Comparison of ENCODE assay signal across 11 cellular contexts in the genomic region with DNA sequence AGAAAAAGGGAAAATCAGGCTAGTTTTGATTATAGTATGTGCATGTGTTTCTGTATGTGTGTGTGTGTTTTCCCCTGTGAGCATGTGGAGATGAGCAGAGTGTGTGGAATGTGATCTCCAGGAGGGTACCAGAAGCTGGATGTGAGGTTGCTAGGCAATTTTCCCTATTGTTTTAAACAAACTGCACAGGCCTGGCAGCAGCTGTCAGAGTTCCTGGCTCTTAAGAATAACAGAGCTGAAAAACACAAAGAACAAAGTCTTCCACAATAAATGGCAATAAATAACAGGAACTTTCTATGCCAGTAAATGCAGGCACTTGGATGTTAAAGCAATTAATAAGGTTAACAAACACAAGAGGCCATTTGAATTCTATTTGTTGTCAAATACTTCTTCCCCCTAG.
DNase-seq lines count a peak whose midpoint lies in the region; ATAC-seq, FAIRE-seq and TF ChIP-seq lines count a peak whose summit lies in the region.
"Had no signal": no experiment of that assay in that cellular context is flagged by ENCODE, and none has a peak within 500 bp of the region (broad histone marks: within the 10 kb centered on the region; RNA-seq: fewer than 3 reads in every experiment).

No MANE protein-coding gene starts in this region.

- H3K36me3 Mint-ChIP-seq in type B pancreatic cell: no peaks in the 10 kb centered on the region

- H3K4me3 ChIP-seq in adipocyte (ENCODE audit: low read length) (no peak overlapping the region), right cardiac atrium (ENCODE audit: low read length) (no peak overlapping the region), small intestine (ENCODE audit: low read depth in 1 of 2, low read length in 2 of 2) (no peak overlapping the region)
- H3K4me3 ChIP-seq: cardiac muscle cell had no signal

- no peak for TF ChIP-seq CTCF in type B pancreatic cell (conservative IDR thresholded peaks at IDR 0.05)

- H3K27ac ChIP-seq in right cardiac atrium (ENCODE audit: low read length) (no peak overlapping the region), small intestine (ENCODE audit: low read depth in 1 of 2, low read length in 1 of 2) (no peak overlapping the region)
- H3K27ac ChIP-seq: cardiac muscle cell had no signal

- no peak overlapping the region for H3K9ac ChIP-seq in adipocyte (ENCODE audit: low read length)

- H3K4me3 Mint-ChIP-seq in type B pancreatic cell: no peak overlapping the region
- H3K4me3 Mint-ChIP-seq: B cell had no signal

- H3K27ac Mint-ChIP-seq in type B pancreatic cell: no peak overlapping the region
- H3K27ac Mint-ChIP-seq: B cell had no signal

- no peak for FAIRE-seq in small intestine (lab: Jason Lieb, UNC)

- DNase-seq in NCI-H2227 (lab: John Stamatoyannopoulos, UW; ENCODE audit: unreplicated experiment) (peak; percentile 20), NCI-H2227 treated with DMSO at 0.1 percent for 48 hours (lab: John Stamatoyannopoulos, UW) (no peak), adipocyte (ENCODE audit: low read depth) (peak; percentile 64), right cardiac atrium (peak; percentile 10 to 63 (median 30)), small intestine (peak; percentile 7), DMS79 (lab: John Stamatoyannopoulos, UW) (no peak), type B pancreatic cell (ENCODE audit: extremely low spot score, unreplicated experiment) (no peak)
- DNase-seq: NCI-H187 treated with DMSO at 0.1 percent for 48 hours had no signal

- intact Hi-C loops in right cardiac atrium (cut with DNase I): no loop called here

- no peaks in the 10 kb centered on the region for H3K27me3 Mint-ChIP-seq in type B pancreatic cell
- H3K27me3 Mint-ChIP-seq: B cell had no signal

- no peaks in the 10 kb centered on the region for H3K27me3 ChIP-seq in adipocyte (replicated peaks; ENCODE audit: control insufficient read depth, insufficient read depth, low read length)
- H3K27me3 ChIP-seq in right cardiac atrium (ENCODE audit: control insufficient read depth, insufficient read depth): no peaks in the 10 kb centered on the region
- no peaks in the 10 kb centered on the region for H3K27me3 ChIP-seq in small intestine (ENCODE audit: control insufficient read depth in 2 of 2, insufficient read depth in 2 of 2, low read length in 2 of 2)
- H3K27me3 ChIP-seq: cardiac muscle cell had no signal

- H3K9me3 ChIP-seq in adipocyte (ENCODE audit: control insufficient read depth, low read length) (no peaks in the 10 kb centered on the region), right cardiac atrium (ENCODE audit: control insufficient read depth, low read length) (no peaks in the 10 kb centered on the region), small intestine (ENCODE audit: control insufficient read depth, low read depth) (no peaks in the 10 kb centered on the region)

- H3K4me1 Mint-ChIP-seq in type B pancreatic cell (ENCODE audit: unreplicated experiment): peaks cover 22% of the 10 kb centered on the region
- H3K4me1 Mint-ChIP-seq: B cell had no signal

- peaks cover 5% of the 10 kb centered on the region for H3K9me3 Mint-ChIP-seq in type B pancreatic cell

- ATAC-seq in right cardiac atrium (peak; percentile 86 to 91), GM21576 (IDR thresholded peaks at IDR 0.05; ENCODE audit: unreplicated experiment) (no peak)

- H3K4me1 ChIP-seq in adipocyte (ENCODE audit: control insufficient read depth, insufficient read depth, low read length): peaks cover 10% of the 10 kb centered on the region
- no peaks in the 10 kb centered on the region for H3K4me1 ChIP-seq in right cardiac atrium (ENCODE audit: control insufficient read depth, insufficient read depth, low read length)
- H3K4me1 ChIP-seq in small intestine (ENCODE audit: control insufficient read depth in 2 of 2, insufficient read depth in 1 of 2, low read depth in 1 of 2, low read length in 1 of 2): no peaks in the 10 kb centered on the region

- H3K36me3 ChIP-seq in adipocyte (ENCODE audit: control insufficient read depth, insufficient read depth, low read length, severe bottlenecking) (no peaks in the 10 kb centered on the region), small intestine (ENCODE audit: control insufficient read depth in 2 of 2, insufficient read depth in 2 of 2, low read length in 2 of 2) (no peaks in the 10 kb centered on the region)
- H3K36me3 ChIP-seq: cardiac muscle cell had no signal

Comparison
In these comparisons a context has a peak if more than half of its experiments do, and no peak if none do; other contexts are left out.
1. DNase-seq: peak in NCI-H2227 (single experiment), adipocyte (single experiment), right cardiac atrium (3 of 3) and small intestine (single experiment); none in NCI-H2227 treated with DMSO at 0.1 percent for 48 hours (single experiment), DMS79 (single experiment) and type B pancreatic cell (single experiment).